In the genomic region with DNA sequence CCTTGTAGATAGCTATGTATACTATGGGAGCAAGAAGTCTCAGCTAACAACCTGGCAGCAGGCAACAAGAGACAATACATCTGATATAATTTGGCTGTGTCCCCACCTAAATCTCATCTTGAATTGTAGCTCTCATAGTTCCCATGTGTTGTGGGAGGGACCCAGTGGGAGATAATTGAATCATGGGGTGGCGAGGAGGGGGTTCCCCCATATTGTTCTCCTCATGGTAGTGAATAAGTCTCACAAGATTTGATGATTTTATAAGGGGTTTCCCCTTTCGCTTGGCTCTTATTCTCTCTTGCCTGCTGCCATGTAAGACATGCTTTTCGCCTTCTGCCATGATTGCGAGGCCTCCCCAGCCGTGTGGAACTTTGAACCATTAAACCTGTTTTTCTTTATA, we compare ENCODE assay signal across 18 cellular contexts. TPM values are rescaled to one million over a fixed set of nuclear protein-coding genes. Genes with fewer than 3 reads are reported as not detected.
"Had no signal": no experiment of that assay in that cellular context is flagged by ENCODE, and none has a peak within 500 bp of the region (broad histone marks: within the 10 kb centered on the region; RNA-seq: fewer than 3 reads in every experiment).

No MANE protein-coding gene starts in this region.

- H3K27me3 Mint-ChIP-seq: effector memory CD8-positive, alpha-beta T cell; naive thymus-derived CD4-positive, alpha-beta T cell had no signal

- H3K4me3 Mint-ChIP-seq: effector memory CD8-positive, alpha-beta T cell had no signal

- ATAC-seq: effector memory CD8-positive, alpha-beta T cell; gastrocnemius medialis; heart right ventricle; naive thymus-derived CD4-positive, alpha-beta T cell; sciatic nerve had no signal

- DNase-seq: effector memory CD8-positive, alpha-beta T cell; gastrocnemius medialis; heart right ventricle; hypothalamus; kidney glomerular epithelial cell; naive thymus-derived CD4-positive, alpha-beta T cell; posterior cingulate gyrus; spleen; stimulated activated naive CD4-positive, alpha-beta T cell; stomach; substantia nigra; transverse colon had no signal

- H3K9me3 Mint-ChIP-seq: effector memory CD8-positive, alpha-beta T cell; naive thymus-derived CD4-positive, alpha-beta T cell had no signal

RNA-seq across cellular contexts. Expression of a gene that starts 6.3 kb away (rescaled TPM):
- total RNA-seq: gastrocnemius medialis, lung microvascular endothelial cell, mesenteric fat pad, osteocyte, skeletal muscle tissue, thoracic aorta had no signal
- polyA plus RNA-seq: naive thymus-derived CD4-positive, alpha-beta T cell; stomach had no signal
